Comparison of ENCODE assay signal across 17 cellular contexts in genomic region chr2:217444932-217445331, GRCh38.
DNase-seq lines count a peak whose midpoint lies in the region; ATAC-seq and TF ChIP-seq lines count a peak whose summit lies in the region.
"Had no signal": no experiment of that assay in that cellular context is flagged by ENCODE, and none has a peak within 500 bp of the region (broad histone marks: within the 10 kb centered on the region; RNA-seq: fewer than 3 reads in every experiment).

No MANE protein-coding gene starts in this region.

- H3K9me3 ChIP-seq in mesenchymal stem cell (ENCODE audit: control insufficient read depth, low read length) (no peaks in the 10 kb centered on the region), ovary (no peaks in the 10 kb centered on the region)

- H3K27ac ChIP-seq in mesenchymal stem cell (ENCODE audit: low read length, poor library complexity, severe bottlenecking) (no peak overlapping the region), ovary (no peak overlapping the region)
- H3K27ac ChIP-seq: parathyroid adenoma had no signal

- DNase-seq in GDM1 (lab: John Stamatoyannopoulos, UW) (no peak), mesenchymal stem cell (no peak), head of caudate nucleus (no peak), ovary (no peak)
- DNase-seq: activated CD4-positive, alpha-beta T cell treated with anti-CD3 and anti-CD28 coated beads, Interleukin-2, amount 50 U/mL, for 1 hour; activated naive CD4-positive, alpha-beta T cell treated with anti-CD3 and anti-CD28 coated beads, Interleukin-2, amount 50 U/mL, for 16 hours; DMS153; NCI-H1417 treated with DMSO at 0.1 percent for 48 hours; NCI-H2171; Right ventricle myocardium superior; stimulated activated CD4-positive, alpha-beta T cell treated with anti-CD3 and anti-CD28 coated beads, Interleukin-1b, Interleukin-23, amount 100 ng/mL, for 48 hours had no signal

- H2BK5ac ChIP-seq in mesenchymal stem cell (ENCODE audit: low read depth, low read length, poor library complexity, severe bottlenecking), result no peak overlapping the region

- H3K27me3 ChIP-seq in mesenchymal stem cell (ENCODE audit: control insufficient read depth in 1 of 2, insufficient read depth in 1 of 2, low read length in 2 of 2) (no peaks in the 10 kb centered on the region), ovary (no peaks in the 10 kb centered on the region)
- H3K27me3 ChIP-seq: hepatocyte had no signal

- no peak overlapping the region for H3K9ac ChIP-seq in mesenchymal stem cell (ENCODE audit: low read length)
- H3K9ac ChIP-seq: parathyroid adenoma had no signal

- no peak for TF ChIP-seq EP300 in ovary (IDR thresholded peaks at IDR 0.05)

- H4K91ac ChIP-seq in mesenchymal stem cell (ENCODE audit: low read length), result no peak overlapping the region

- H3K36me3 ChIP-seq in mesenchymal stem cell (ENCODE audit: control insufficient read depth in 1 of 2, insufficient read depth in 2 of 2, low read depth in 1 of 2, low read length in 2 of 2), result no peaks in the 10 kb centered on the region
- no peaks in the 10 kb centered on the region for H3K36me3 ChIP-seq in ovary

- H2BK12ac ChIP-seq in mesenchymal stem cell (ENCODE audit: low read length in 2 of 2), result no peak overlapping the region

- peaks cover 7% of the 10 kb centered on the region for H3K4me1 ChIP-seq in mesenchymal stem cell (ENCODE audit: control insufficient read depth, insufficient read depth, low read depth, low read length)
- H3K4me1 ChIP-seq in ovary (ENCODE audit: insufficient read depth), result no peaks in the 10 kb centered on the region
- H3K4me1 ChIP-seq: parathyroid adenoma had no signal

- H3K79me1 ChIP-seq in mesenchymal stem cell (replicated peaks; ENCODE audit: low read length, poor library complexity, severe bottlenecking), result no peaks in the 10 kb centered on the region

- H3K4me3 ChIP-seq in mesenchymal stem cell (ENCODE audit: insufficient read depth in 1 of 2, low read depth in 1 of 2, low read length in 2 of 2), result no peak overlapping the region
- H3K4me3 ChIP-seq in ovary, result no peak overlapping the region
- H3K4me3 ChIP-seq: hepatocyte had no signal

- H3K23ac ChIP-seq in mesenchymal stem cell (ENCODE audit: low read length in 2 of 2), result no peak overlapping the region

- H3K14ac ChIP-seq in mesenchymal stem cell (ENCODE audit: low read length in 2 of 2), result peak overlapping the region in 1 of 2 experiments; percentile 37

- intact Hi-C loops in head of caudate nucleus (cut with DNase I) (no loop called here), ovary (cut with DNase I) (no loop called here)

- H3K18ac ChIP-seq in mesenchymal stem cell (ENCODE audit: low read depth in 1 of 2, low read length in 2 of 2), result peak overlapping the region in 1 of 2 experiments; percentile 19

- no peak overlapping the region for H3K4me2 ChIP-seq in mesenchymal stem cell (ENCODE audit: low read length, poor library complexity, severe bottlenecking)
- H3K4me2 ChIP-seq: hepatocyte had no signal

- H3K4ac ChIP-seq in mesenchymal stem cell (ENCODE audit: low read depth in 1 of 2, low read length in 2 of 2), result no peak overlapping the region

- H4K8ac ChIP-seq in mesenchymal stem cell (ENCODE audit: low read length), result no peak overlapping the region

- no peak overlapping the region for H2AFZ ChIP-seq in mesenchymal stem cell (ENCODE audit: low read depth, low read length)
- H2AFZ ChIP-seq: hepatocyte, parathyroid adenoma had no signal

- H2AK5ac ChIP-seq in mesenchymal stem cell (ENCODE audit: low read length, severe bottlenecking), result no peak overlapping the region

- no peak overlapping the region for H2BK15ac ChIP-seq in mesenchymal stem cell (ENCODE audit: low read depth, poor library complexity, severe bottlenecking)

- TF ChIP-seq POLR2A in ovary (IDR thresholded peaks at IDR 0.05), result no peak

- ATAC-seq in GM18511 (IDR thresholded peaks at IDR 0.05; ENCODE audit: unreplicated experiment) (peak; percentile 86), GM21381 (IDR thresholded peaks at IDR 0.05; ENCODE audit: unreplicated experiment) (peak; percentile 61), HG02981 (IDR thresholded peaks at IDR 0.05; ENCODE audit: unreplicated experiment) (peak; percentile 59), HG03575 (IDR thresholded peaks at IDR 0.05; ENCODE audit: extremely low read depth, insufficient number of reproducible peaks, low FRiP score, unreplicated experiment) (peak; percentile 60)

- TF ChIP-seq CTCF in ovary (IDR thresholded peaks at IDR 0.05), result no peak

- no peak overlapping the region for H2BK120ac ChIP-seq in mesenchymal stem cell (ENCODE audit: low read depth, low read length)
